In genomic region chr3:14411166-14411526, GRCh38 we compare ENCODE assay signal across 11 cellular contexts. TPM values are rescaled to one million over a fixed set of nuclear protein-coding genes. Genes with fewer than 3 reads are reported as not detected.
DNase-seq lines count a peak whose midpoint lies in the region; ATAC-seq and TF ChIP-seq lines count a peak whose summit lies in the region.
"Had no signal": no experiment of that assay in that cellular context is flagged by ENCODE, and none has a peak within 500 bp of the region (broad histone marks: within the 10 kb centered on the region; RNA-seq: fewer than 3 reads in every experiment).

No MANE protein-coding gene starts in this region.

- DNase-seq in CD4-positive, alpha-beta memory T cell: no peak
- DNase-seq in IMR-90: no peak
- no peak for DNase-seq in activated naive CD8-positive, alpha-beta T cell treated with anti-CD3 and anti-CD28 coated beads, Interleukin-2, amount 10 ng/mL, durations not matched to agents 7 days and 5 days
- no peak for DNase-seq in natural killer cell
- DNase-seq in A673 (ENCODE audit: low spot score): no peak
- DNase-seq in naive thymus-derived CD8-positive, alpha-beta T cell: no peak
- no peak for DNase-seq in Peyer's patch
- DNase-seq in occipital lobe (lab: John Stamatoyannopoulos, UW): no peak
- DNase-seq: heart right ventricle, NCI-H1092 had no signal

- CTCF ChIA-PET in CD4-positive, alpha-beta memory T cell (lab: Charles Lee; ENCODE audit: partially characterized antibody): interaction anchor here (0.6 to 1.5 kb wide), 3 partner anchors 8 to 18 kb away, joined by 3 to 4 read pairs (median 3); partner anchors contain the start of gene SLC6A6
- CTCF ChIA-PET in IMR-90 (lab: Yijun Ruan, JAX) (no interaction called here), A673 (lab: Charles Lee) (no interaction called here)

- TF ChIP-seq RAD21 in IMR-90 (IDR thresholded peaks at IDR 0.05; ENCODE audit: low read length): no peak

- intact Hi-C loops in CD4-positive, alpha-beta memory T cell (cut with micrococcal nuclease): no loop called here
- intact Hi-C loops in IMR-90 (cut with micrococcal nuclease): no loop called here
- intact Hi-C loops in natural killer cell (cut with micrococcal nuclease): no loop called here
- intact Hi-C loops in A673 (cut with micrococcal nuclease; ENCODE audit: unreplicated experiment): no loop called here

- peak overlapping the region; percentile 95 for H2BK120ac ChIP-seq in IMR-90 (ENCODE audit: low read depth, low read length)

- peak overlapping the region; percentile 93 for H2BK20ac ChIP-seq in IMR-90 (ENCODE audit: low read depth, low read length)

- H4K8ac ChIP-seq in IMR-90 (ENCODE audit: low read depth in 2 of 2, low read length in 2 of 2): peak overlapping the region; percentile 64 to 89

- dilution Hi-C loops in IMR-90 (cut with HindIII; ENCODE audit: low sequenced_read_pairs, unreplicated experiment): no loop called here

- H3K4me3 ChIP-seq in CD4-positive, alpha-beta memory T cell (ENCODE audit: low read length in 2 of 2): no peak overlapping the region
- no peak overlapping the region for H3K4me3 ChIP-seq in IMR-90 (ENCODE audit: insufficient read depth, low read depth, low read length)
- no peak overlapping the region for H3K4me3 ChIP-seq in A673 (ENCODE audit: low read depth, low read length, poor library complexity, severe bottlenecking)
- H3K4me3 ChIP-seq in Peyer's patch: no peak overlapping the region
- H3K4me3 ChIP-seq: heart right ventricle had no signal

- ATAC-seq in IMR-90 (ENCODE audit: low read depth) (no peak), natural killer cell (no peak)
- no peak for ATAC-seq in activated naive CD8-positive, alpha-beta T cell treated with anti-CD3 and anti-CD28 coated beads, Interleukin-2, amount 10 ng/mL, durations not matched to agents 7 days and 5 days (ENCODE audit: low read depth)
- ATAC-seq in naive thymus-derived CD8-positive, alpha-beta T cell: no peak

- H4K20me1 ChIP-seq in IMR-90 (ENCODE audit: insufficient read depth, low read length): peaks cover 26% of the 10 kb centered on the region

- no peak for TF ChIP-seq CTCF in IMR-90 (conservative IDR thresholded peaks at IDR 0.05; ENCODE audit: low read depth, low read length)
- TF ChIP-seq CTCF in natural killer cell (IDR thresholded peaks at IDR 0.05): no peak
- no peak for TF ChIP-seq CTCF in A673 (conservative IDR thresholded peaks at IDR 0.05; ENCODE audit: low read depth, low read length)
- TF ChIP-seq CTCF in Peyer's patch (IDR thresholded peaks at IDR 0.05): no peak

- H3K4ac ChIP-seq in IMR-90 (ENCODE audit: low read depth, low read length): peak overlapping the region; percentile 97

- H3K4me1 Mint-ChIP-seq in CD4-positive, alpha-beta memory T cell: peaks cover 14 to 44% (median 32%) of the 10 kb centered on the region in 4 donors
- peaks cover 24% of the 10 kb centered on the region for H3K4me1 Mint-ChIP-seq in activated naive CD8-positive, alpha-beta T cell treated with anti-CD3 and anti-CD28 coated beads, Interleukin-2, amount 10 ng/mL, durations not matched to agents 7 days and 5 days
- peaks cover 26% of the 10 kb centered on the region in 2 donors for H3K4me1 Mint-ChIP-seq in natural killer cell
- peaks cover 13 to 47% (median 31%) of the 10 kb centered on the region in 4 donors for H3K4me1 Mint-ChIP-seq in naive thymus-derived CD8-positive, alpha-beta T cell

- H2AFZ ChIP-seq in IMR-90 (replicated peaks; ENCODE audit: low read length, poor library complexity): peak overlapping the region; percentile 72

- no peak overlapping the region for H3K4me2 ChIP-seq in IMR-90 (ENCODE audit: low read depth, low read length)

- peak overlapping the region; percentile 77 for H3K18ac ChIP-seq in IMR-90 (ENCODE audit: low read depth, low read length)

- TF ChIP-seq POLR2A in IMR-90 (IDR thresholded peaks at IDR 0.05; ENCODE audit: low read depth, low read length): no peak
- TF ChIP-seq POLR2A in Peyer's patch (IDR thresholded peaks at IDR 0.05): no peak

- WGBS in IMR-90 (ENCODE audit: extremely low coverage in 2 of 2, insufficient read length in 1 of 2), 2 experiments: 92% methylated on average over 4 of the region's 9 CpGs; no CpG with 5 or more reads in 1 of the 2 experiments

- peak overlapping the region; percentile 95 for H2BK5ac ChIP-seq in IMR-90 (ENCODE audit: low read depth, low read length, poor library complexity, severe bottlenecking)

- peak overlapping the region; percentile 87 for H3K23ac ChIP-seq in IMR-90 (ENCODE audit: low read depth, low read length)

- no peak overlapping the region for H3K9ac ChIP-seq in IMR-90 (ENCODE audit: low read depth, low read length)

- no peaks in the 10 kb centered on the region for H3K27me3 ChIP-seq in CD4-positive, alpha-beta memory T cell (ENCODE audit: insufficient read depth, low read length)
- no peaks in the 10 kb centered on the region for H3K27me3 ChIP-seq in IMR-90 (ENCODE audit: control insufficient read depth, insufficient read depth, low read length)
- H3K27me3 ChIP-seq in A673 (replicated peaks; ENCODE audit: insufficient read depth, low read depth, low read length, poor library complexity): no peaks in the 10 kb centered on the region
- no peaks in the 10 kb centered on the region for H3K27me3 ChIP-seq in Peyer's patch

- peak overlapping the region; percentile 94 for H4K91ac ChIP-seq in IMR-90 (ENCODE audit: insufficient read depth, low read depth, low read length)

- H4K5ac ChIP-seq in IMR-90 (ENCODE audit: low read depth, low read length): peak overlapping the region; percentile 56; the same call in 1 of the 2 replicates

- H3K9me1 ChIP-seq in IMR-90 (ENCODE audit: insufficient read depth, low read length): peaks cover 54% of the 10 kb centered on the region

- peaks cover 15% of the 10 kb centered on the region for H3K36me3 ChIP-seq in CD4-positive, alpha-beta memory T cell (ENCODE audit: insufficient read depth, low read length)
- H3K36me3 ChIP-seq in IMR-90 (ENCODE audit: control insufficient read depth, insufficient read depth, low read length): peaks cover 19% of the 10 kb centered on the region
- H3K36me3 ChIP-seq in A673 (ENCODE audit: insufficient read depth, low read length, poor library complexity, severe bottlenecking): no peaks in the 10 kb centered on the region
- H3K36me3 ChIP-seq in Peyer's patch: peaks cover 0 to 37% (median 0%) of the 10 kb centered on the region in 3 donors

- POLR2A ChIA-PET in CD4-positive, alpha-beta memory T cell (lab: Charles Lee; ENCODE audit: partially characterized antibody): interaction anchor here (15.7 kb wide), 1 partner anchor 17 kb away, joined by 394 read pairs; no protein-coding TSS in a partner anchor
- POLR2A ChIA-PET in IMR-90 (lab: Charles Lee; ENCODE audit: unreplicated experiment): no interaction called here
- POLR2A ChIA-PET in activated naive CD8-positive, alpha-beta T cell treated with anti-CD3 and anti-CD28 coated beads, Interleukin-2, amount 10 ng/mL, durations not matched to agents 7 days and 5 days (lab: Charles Lee): interaction anchor here (1.2 kb wide), 1 partner anchor 21 kb away, joined by 6 read pairs; no protein-coding TSS in a partner anchor
- POLR2A ChIA-PET in A673 (lab: Charles Lee; ENCODE audit: low non-redundant PET): no interaction called here
- POLR2A ChIA-PET in naive thymus-derived CD8-positive, alpha-beta T cell (lab: Charles Lee): interaction anchor here (1.0 to 1.2 kb wide), 2 partner anchors 9 to 10 kb away, joined by 5 to 6 read pairs; partner anchors contain the start of gene SLC6A6

- H3K79me1 ChIP-seq in IMR-90 (ENCODE audit: low read depth in 1 of 2, low read length in 2 of 2): peaks cover 57 to 76% of the 10 kb centered on the region in 2 experiments

- no peaks in the 10 kb centered on the region for H3K27me3 Mint-ChIP-seq in CD4-positive, alpha-beta memory T cell
- no peaks in the 10 kb centered on the region for H3K27me3 Mint-ChIP-seq in activated naive CD8-positive, alpha-beta T cell treated with anti-CD3 and anti-CD28 coated beads, Interleukin-2, amount 10 ng/mL, durations not matched to agents 7 days and 5 days
- H3K27me3 Mint-ChIP-seq in natural killer cell (ENCODE audit: low read depth in 2 of 2): no peaks in the 10 kb centered on the region
- H3K27me3 Mint-ChIP-seq in naive thymus-derived CD8-positive, alpha-beta T cell: no peaks in the 10 kb centered on the region
- H3K27me3 Mint-ChIP-seq: progenitor cell of endocrine pancreas had no signal

- in situ Hi-C loops in IMR-90 (cut with MboI; ENCODE audit: low sequenced_read_pairs): no loop called here

- H2AK9ac ChIP-seq in IMR-90 (replicated peaks; ENCODE audit: low read depth, low read length, poor library complexity): peak overlapping the region; percentile 92

- no peaks in the 10 kb centered on the region for H3K9me3 Mint-ChIP-seq in CD4-positive, alpha-beta memory T cell
- H3K9me3 Mint-ChIP-seq in activated naive CD8-positive, alpha-beta T cell treated with anti-CD3 and anti-CD28 coated beads, Interleukin-2, amount 10 ng/mL, durations not matched to agents 7 days and 5 days: no peaks in the 10 kb centered on the region
- no peaks in the 10 kb centered on the region for H3K9me3 Mint-ChIP-seq in natural killer cell
- no peaks in the 10 kb centered on the region for H3K9me3 Mint-ChIP-seq in naive thymus-derived CD8-positive, alpha-beta T cell

- no peaks in the 10 kb centered on the region for H3K9me3 ChIP-seq in CD4-positive, alpha-beta memory T cell (ENCODE audit: control insufficient read depth in 1 of 2, low read length in 2 of 2)
- H3K9me3 ChIP-seq in IMR-90 (ENCODE audit: control insufficient read depth, insufficient read depth, low read length): no peaks in the 10 kb centered on the region
- H3K9me3 ChIP-seq in A673 (ENCODE audit: low read depth, low read length, poor library complexity, severe bottlenecking): no peaks in the 10 kb centered on the region
- H3K9me3 ChIP-seq in Peyer's patch: no peaks in the 10 kb centered on the region
- H3K9me3 ChIP-seq: heart right ventricle had no signal

- H2BK15ac ChIP-seq in IMR-90 (ENCODE audit: low read depth, low read length): peak overlapping the region; percentile 93; the same call in 2 of the 3 replicates

- no peak overlapping the region for H3K4me3 Mint-ChIP-seq in CD4-positive, alpha-beta memory T cell
- no peak overlapping the region for H3K4me3 Mint-ChIP-seq in activated naive CD8-positive, alpha-beta T cell treated with anti-CD3 and anti-CD28 coated beads, Interleukin-2, amount 10 ng/mL, durations not matched to agents 7 days and 5 days
- no peak overlapping the region for H3K4me3 Mint-ChIP-seq in natural killer cell
- no peak overlapping the region for H3K4me3 Mint-ChIP-seq in naive thymus-derived CD8-positive, alpha-beta T cell

- peaks cover 21 to 42% of the 10 kb centered on the region in 2 donors for H3K36me3 Mint-ChIP-seq in CD4-positive, alpha-beta memory T cell
- peaks cover 16% of the 10 kb centered on the region for H3K36me3 Mint-ChIP-seq in activated naive CD8-positive, alpha-beta T cell treated with anti-CD3 and anti-CD28 coated beads, Interleukin-2, amount 10 ng/mL, durations not matched to agents 7 days and 5 days
- no peaks in the 10 kb centered on the region for H3K36me3 Mint-ChIP-seq in natural killer cell
- H3K36me3 Mint-ChIP-seq in naive thymus-derived CD8-positive, alpha-beta T cell: peaks cover 0 to 30% (median 11%) of the 10 kb centered on the region in 3 donors

- peak overlapping the region; percentile 97 for H2AK5ac ChIP-seq in IMR-90 (ENCODE audit: low read depth, low read length)

- H3K4me1 ChIP-seq in CD4-positive, alpha-beta memory T cell (ENCODE audit: insufficient read depth, low read length): peaks cover 30% of the 10 kb centered on the region
- peaks cover 35% of the 10 kb centered on the region for H3K4me1 ChIP-seq in IMR-90 (ENCODE audit: control insufficient read depth, insufficient read depth, low read length)
- no peaks in the 10 kb centered on the region for H3K4me1 ChIP-seq in A673 (ENCODE audit: insufficient read depth, low read length, poor library complexity, severe bottlenecking)
- peaks cover 0 to 14% (median 2%) of the 10 kb centered on the region in 4 donors for H3K4me1 ChIP-seq in Peyer's patch

- H3K27ac Mint-ChIP-seq in CD4-positive, alpha-beta memory T cell: peak overlapping the region in 4 of 7 donors; percentile 38 to 85 (median 80)
- H3K27ac Mint-ChIP-seq in activated naive CD8-positive, alpha-beta T cell treated with anti-CD3 and anti-CD28 coated beads, Interleukin-2, amount 10 ng/mL, durations not matched to agents 7 days and 5 days: peak overlapping the region; percentile 67
- peak overlapping the region; percentile 35 to 41 for H3K27ac Mint-ChIP-seq in natural killer cell
- H3K27ac Mint-ChIP-seq in naive thymus-derived CD8-positive, alpha-beta T cell: peak overlapping the region in 2 of 10 donors; percentile 37 to 65
- H3K27ac Mint-ChIP-seq: progenitor cell of endocrine pancreas had no signal

- no peak overlapping the region for H3K27ac ChIP-seq in CD4-positive, alpha-beta memory T cell (ENCODE audit: low read depth, low read length)
- H3K27ac ChIP-seq in IMR-90 (ENCODE audit: insufficient read depth, low read length) (peak overlapping the region; percentile 19), A673 (ENCODE audit: low read depth, low read length, poor library complexity, severe bottlenecking) (no peak overlapping the region), Peyer's patch (no peak overlapping the region)

- BruUV-seq in IMR-90 (replicated peaks; lab: Mats Ljungman, UMichigan) (no TSS peak), A673 (replicated peaks; lab: Mats Ljungman, UMichigan) (no TSS peak)

- peak overlapping the region; percentile 41; the same call in 1 of the 2 replicates for H3K56ac ChIP-seq in IMR-90 (ENCODE audit: extremely low read depth, insufficient read depth, low read length)

- peak overlapping the region; percentile 82 for H3K14ac ChIP-seq in IMR-90 (replicated peaks; ENCODE audit: low read depth, low read length)

RNA-seq across cellular contexts. Expression of gene SLC6A6, which starts 8.7 kb away (rescaled TPM):
- 10 to 100 TPM; 50.6 to 51.8 TPM for total RNA-seq in CD4-positive, alpha-beta memory T cell
- 1 to 10 TPM; 3.8 to 8.8 TPM for polyA plus RNA-seq in CD4-positive, alpha-beta memory T cell
- 29.9 and 32.5 TPM in 2 replicates for total RNA-seq in IMR-90 (2012; rRNA removed)
- polyA plus RNA-seq in IMR-90 (2012; rRNA removed): 39.3 and 39.4 TPM in 2 replicates
- 14.9 and 24.2 TPM in 2 replicates for polyA plus RNA-seq in IMR-90 (2012; cell fraction: cytosol; rRNA removed)
- 70.6 and 99.2 TPM in 2 replicates for polyA plus RNA-seq in IMR-90 (2012; cell fraction: nucleus; rRNA removed; ENCODE audit: low replicate concordance)
- total RNA-seq in activated naive CD8-positive, alpha-beta T cell treated with anti-CD3 and anti-CD28 coated beads, Interleukin-2, amount 10 ng/mL, durations not matched to agents 7 days and 5 days: 10 to 100 TPM; 39.8 to 42.6 TPM
- total RNA-seq in natural killer cell: 10 to 100 TPM; 43.7 to 55.4 (median 50.1) TPM
- 48.8 and 55.1 TPM in 2 replicates for total RNA-seq in A673 (2021)
- total RNA-seq in naive thymus-derived CD8-positive, alpha-beta T cell: 10 to 100 TPM; 43.1 to 43.7 TPM
- 1 to 10 TPM; 2.1 to 5.0 (median 3.0) TPM for polyA plus RNA-seq in naive thymus-derived CD8-positive, alpha-beta T cell
- total RNA-seq in Peyer's patch: 100 to 1,000 TPM in 3 of 4 donors, 10 to 100 TPM in 1; 61.1 to 190 (median 150) TPM
- total RNA-seq in occipital lobe: 24.8 TPM

Comparison
In these comparisons a context has a peak if more than half of its experiments do, and no peak if none do; other contexts are left out.
1. POLR2A ChIA-PET loops: an anchor here in CD4-positive, alpha-beta memory T cell (15.7 kb wide), activated naive CD8-positive, alpha-beta T cell treated with anti-CD3 and anti-CD28 coated beads, Interleukin-2, amount 10 ng/mL, durations not matched to agents 7 days and 5 days (1.2 kb wide) and naive thymus-derived CD8-positive, alpha-beta T cell (1.0 to 1.2 kb wide); none called in IMR-90 and A673.